1 cellular context compared by ENCODE assay signal in the genomic region with DNA sequence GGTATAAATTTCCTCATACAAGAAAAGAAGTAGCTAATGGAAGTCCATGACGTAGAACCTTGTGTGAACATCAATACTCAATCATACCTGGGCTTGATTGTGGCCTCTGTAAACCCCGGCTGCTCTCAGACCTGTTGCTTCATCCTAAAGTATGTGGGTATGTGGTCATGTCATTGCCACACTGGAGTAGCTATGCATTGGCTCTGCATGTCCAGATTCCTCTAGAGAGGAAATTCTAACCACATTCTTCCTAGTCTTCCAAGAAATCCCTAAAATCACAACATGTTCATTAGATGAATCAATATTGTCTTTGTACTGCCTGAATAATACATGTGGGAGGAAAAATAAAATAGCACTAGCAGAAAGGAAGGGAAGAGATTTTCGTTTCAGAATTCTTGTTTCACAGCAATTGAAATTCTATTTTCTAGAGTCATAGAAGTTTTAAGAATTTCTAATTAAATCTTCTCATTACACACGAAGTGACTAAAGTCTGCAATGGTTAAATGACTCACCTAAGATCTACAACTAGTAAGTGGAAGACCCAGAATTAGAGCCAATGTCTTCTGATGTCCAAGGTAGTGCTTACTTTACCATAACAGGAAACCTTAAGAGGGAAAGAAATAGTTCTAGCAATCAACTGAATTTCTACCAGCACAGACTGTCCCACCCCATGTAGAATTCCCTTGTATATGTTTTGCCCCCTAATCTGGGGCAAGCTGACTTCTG.
TF ChIP-seq lines count a peak whose summit lies in the region.

No MANE protein-coding gene starts in this region.

TF ChIP-seq in GM23338, 12 proteins besides CTCF, POLR2A, EP300 and RAD21 (continued from another document):
- TF ChIP-seq, protein P1, sequence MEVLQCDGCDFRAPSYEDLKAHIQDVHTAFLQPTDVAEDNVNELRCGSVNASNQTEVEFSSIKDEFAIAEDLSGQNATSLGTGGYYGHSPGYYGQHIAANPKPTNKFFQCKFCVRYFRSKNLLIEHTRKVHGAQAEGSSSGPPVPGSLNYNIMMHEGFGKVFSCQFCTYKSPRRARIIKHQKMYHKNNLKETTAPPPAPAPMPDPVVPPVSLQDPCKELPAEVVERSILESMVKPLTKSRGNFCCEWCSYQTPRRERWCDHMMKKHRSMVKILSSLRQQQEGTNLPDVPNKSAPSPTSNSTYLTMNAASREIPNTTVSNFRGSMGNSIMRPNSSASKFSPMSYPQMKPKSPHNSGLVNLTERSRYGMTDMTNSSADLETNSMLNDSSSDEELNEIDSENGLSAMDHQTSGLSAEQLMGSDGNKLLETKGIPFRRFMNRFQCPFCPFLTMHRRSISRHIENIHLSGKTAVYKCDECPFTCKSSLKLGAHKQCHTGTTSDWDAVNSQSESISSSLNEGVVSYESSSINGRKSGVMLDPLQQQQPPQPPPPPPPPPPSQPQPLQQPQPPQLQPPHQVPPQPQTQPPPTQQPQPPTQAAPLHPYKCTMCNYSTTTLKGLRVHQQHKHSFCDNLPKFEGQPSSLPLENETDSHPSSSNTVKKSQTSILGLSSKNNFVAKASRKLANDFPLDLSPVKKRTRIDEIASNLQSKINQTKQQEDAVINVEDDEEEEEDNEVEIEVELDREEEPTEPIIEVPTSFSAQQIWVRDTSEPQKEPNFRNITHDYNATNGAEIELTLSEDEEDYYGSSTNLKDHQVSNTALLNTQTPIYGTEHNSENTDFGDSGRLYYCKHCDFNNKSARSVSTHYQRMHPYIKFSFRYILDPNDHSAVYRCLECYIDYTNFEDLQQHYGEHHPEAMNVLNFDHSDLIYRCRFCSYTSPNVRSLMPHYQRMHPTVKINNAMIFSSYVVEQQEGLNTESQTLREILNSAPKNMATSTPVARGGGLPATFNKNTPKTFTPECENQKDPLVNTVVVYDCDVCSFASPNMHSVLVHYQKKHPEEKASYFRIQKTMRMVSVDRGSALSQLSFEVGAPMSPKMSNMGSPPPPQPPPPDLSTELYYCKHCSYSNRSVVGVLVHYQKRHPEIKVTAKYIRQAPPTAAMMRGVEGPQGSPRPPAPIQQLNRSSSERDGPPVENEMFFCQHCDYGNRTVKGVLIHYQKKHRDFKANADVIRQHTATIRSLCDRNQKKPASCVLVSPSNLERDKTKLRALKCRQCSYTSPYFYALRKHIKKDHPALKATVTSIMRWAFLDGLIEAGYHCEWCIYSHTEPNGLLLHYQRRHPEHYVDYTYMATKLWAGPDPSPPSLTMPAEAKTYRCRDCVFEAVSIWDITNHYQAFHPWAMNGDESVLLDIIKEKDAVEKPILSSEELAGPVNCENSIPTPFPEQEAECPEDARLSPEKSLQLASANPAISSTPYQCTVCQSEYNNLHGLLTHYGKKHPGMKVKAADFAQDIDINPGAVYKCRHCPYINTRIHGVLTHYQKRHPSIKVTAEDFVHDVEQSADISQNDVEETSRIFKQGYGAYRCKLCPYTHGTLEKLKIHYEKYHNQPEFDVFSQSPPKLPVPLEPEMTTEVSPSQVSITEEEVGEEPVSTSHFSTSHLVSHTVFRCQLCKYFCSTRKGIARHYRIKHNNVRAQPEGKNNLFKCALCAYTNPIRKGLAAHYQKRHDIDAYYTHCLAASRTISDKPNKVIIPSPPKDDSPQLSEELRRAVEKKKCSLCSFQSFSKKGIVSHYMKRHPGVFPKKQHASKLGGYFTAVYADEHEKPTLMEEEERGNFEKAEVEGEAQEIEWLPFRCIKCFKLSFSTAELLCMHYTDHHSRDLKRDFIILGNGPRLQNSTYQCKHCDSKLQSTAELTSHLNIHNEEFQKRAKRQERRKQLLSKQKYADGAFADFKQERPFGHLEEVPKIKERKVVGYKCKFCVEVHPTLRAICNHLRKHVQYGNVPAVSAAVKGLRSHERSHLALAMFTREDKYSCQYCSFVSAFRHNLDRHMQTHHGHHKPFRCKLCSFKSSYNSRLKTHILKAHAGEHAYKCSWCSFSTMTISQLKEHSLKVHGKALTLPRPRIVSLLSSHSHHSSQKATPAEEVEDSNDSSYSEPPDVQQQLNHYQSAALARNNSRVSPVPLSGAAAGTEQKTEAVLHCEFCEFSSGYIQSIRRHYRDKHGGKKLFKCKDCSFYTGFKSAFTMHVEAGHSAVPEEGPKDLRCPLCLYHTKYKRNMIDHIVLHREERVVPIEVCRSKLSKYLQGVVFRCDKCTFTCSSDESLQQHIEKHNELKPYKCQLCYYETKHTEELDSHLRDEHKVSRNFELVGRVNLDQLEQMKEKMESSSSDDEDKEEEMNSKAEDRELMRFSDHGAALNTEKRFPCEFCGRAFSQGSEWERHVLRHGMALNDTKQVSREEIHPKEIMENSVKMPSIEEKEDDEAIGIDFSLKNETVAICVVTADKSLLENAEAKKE (CRISPR knock-in tag; IDR thresholded peaks at IDR 0.05): no peak
- TF ChIP-seq POLR2AphosphoS5 (IDR thresholded peaks at IDR 0.05; ENCODE audit: low read depth) (no peak), NANOG (IDR thresholded peaks at IDR 0.05; ENCODE audit: borderline replicate concordance) (no peak), EZH2 (IDR thresholded peaks at IDR 0.05; ENCODE audit: low read depth, unreplicated experiment) (no peak), JUNB (IDR thresholded peaks at IDR 0.05; ENCODE audit: unreplicated experiment) (no peak), CREB1 (CRISPR knock-in tag; IDR thresholded peaks at IDR 0.05; ENCODE audit: low read depth) (no peak)
- TF ChIP-seq, protein P2, sequence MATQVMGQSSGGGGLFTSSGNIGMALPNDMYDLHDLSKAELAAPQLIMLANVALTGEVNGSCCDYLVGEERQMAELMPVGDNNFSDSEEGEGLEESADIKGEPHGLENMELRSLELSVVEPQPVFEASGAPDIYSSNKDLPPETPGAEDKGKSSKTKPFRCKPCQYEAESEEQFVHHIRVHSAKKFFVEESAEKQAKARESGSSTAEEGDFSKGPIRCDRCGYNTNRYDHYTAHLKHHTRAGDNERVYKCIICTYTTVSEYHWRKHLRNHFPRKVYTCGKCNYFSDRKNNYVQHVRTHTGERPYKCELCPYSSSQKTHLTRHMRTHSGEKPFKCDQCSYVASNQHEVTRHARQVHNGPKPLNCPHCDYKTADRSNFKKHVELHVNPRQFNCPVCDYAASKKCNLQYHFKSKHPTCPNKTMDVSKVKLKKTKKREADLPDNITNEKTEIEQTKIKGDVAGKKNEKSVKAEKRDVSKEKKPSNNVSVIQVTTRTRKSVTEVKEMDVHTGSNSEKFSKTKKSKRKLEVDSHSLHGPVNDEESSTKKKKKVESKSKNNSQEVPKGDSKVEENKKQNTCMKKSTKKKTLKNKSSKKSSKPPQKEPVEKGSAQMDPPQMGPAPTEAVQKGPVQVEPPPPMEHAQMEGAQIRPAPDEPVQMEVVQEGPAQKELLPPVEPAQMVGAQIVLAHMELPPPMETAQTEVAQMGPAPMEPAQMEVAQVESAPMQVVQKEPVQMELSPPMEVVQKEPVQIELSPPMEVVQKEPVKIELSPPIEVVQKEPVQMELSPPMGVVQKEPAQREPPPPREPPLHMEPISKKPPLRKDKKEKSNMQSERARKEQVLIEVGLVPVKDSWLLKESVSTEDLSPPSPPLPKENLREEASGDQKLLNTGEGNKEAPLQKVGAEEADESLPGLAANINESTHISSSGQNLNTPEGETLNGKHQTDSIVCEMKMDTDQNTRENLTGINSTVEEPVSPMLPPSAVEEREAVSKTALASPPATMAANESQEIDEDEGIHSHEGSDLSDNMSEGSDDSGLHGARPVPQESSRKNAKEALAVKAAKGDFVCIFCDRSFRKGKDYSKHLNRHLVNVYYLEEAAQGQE (IDR thresholded peaks at IDR 0.05; ENCODE audit: unreplicated experiment): no peak
- TF ChIP-seq, protein P3, sequence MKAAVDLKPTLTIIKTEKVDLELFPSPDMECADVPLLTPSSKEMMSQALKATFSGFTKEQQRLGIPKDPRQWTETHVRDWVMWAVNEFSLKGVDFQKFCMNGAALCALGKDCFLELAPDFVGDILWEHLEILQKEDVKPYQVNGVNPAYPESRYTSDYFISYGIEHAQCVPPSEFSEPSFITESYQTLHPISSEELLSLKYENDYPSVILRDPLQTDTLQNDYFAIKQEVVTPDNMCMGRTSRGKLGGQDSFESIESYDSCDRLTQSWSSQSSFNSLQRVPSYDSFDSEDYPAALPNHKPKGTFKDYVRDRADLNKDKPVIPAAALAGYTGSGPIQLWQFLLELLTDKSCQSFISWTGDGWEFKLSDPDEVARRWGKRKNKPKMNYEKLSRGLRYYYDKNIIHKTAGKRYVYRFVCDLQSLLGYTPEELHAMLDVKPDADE (IDR thresholded peaks at IDR 0.05): no peak
TF ChIP-seq in GM23338: peak in this region for 0.
